ENCODE assay signal across 21 cellular contexts in the genomic region with DNA sequence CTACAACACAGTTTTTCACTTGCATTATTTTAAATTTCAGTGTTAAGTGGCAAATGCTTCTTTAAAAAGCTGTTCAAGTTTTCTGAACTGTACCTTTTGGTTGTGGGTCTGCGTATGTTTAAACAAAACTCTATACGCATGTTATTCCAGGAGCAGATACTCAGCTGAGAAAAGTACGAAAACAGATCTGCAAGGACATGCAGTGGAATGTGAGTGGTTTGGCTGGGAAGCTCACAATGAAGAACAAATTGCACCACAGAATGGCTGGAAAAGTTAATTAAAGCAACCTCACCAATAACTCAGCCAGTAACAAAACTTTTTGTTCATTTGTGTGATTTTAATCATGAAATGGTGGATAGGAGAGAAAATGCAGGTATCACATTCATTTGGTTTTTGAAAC. TPM values are rescaled to one million over a fixed set of nuclear protein-coding genes. Genes with fewer than 3 reads are reported as not detected.
DNase-seq lines count a peak whose midpoint lies in the region; ATAC-seq, FAIRE-seq and TF ChIP-seq lines count a peak whose summit lies in the region.
"Had no signal": no experiment of that assay in that cellular context is flagged by ENCODE, and none has a peak within 500 bp of the region (broad histone marks: within the 10 kb centered on the region; RNA-seq: fewer than 3 reads in every experiment).

No MANE protein-coding gene starts in this region.

- peak overlapping the region; percentile 37 for H3K27ac Mint-ChIP-seq in astrocyte (ENCODE audit: unreplicated experiment)

- H4K20me1 ChIP-seq in astrocyte (ENCODE audit: insufficient read depth, low read length), result peaks cover 16% of the 10 kb centered on the region

- DNase-seq in astrocyte (ENCODE audit: low read depth) (peak; percentile 31), fibroblast of gingiva (ENCODE audit: low read depth) (peak; percentile 65), neuronal stem cell (ENCODE audit: low spot score) (no peak), T-helper 2 cell (no peak), T1000 (lab: John Stamatoyannopoulos, UW) (no peak), NCI-H748 treated with DMSO at 0.1 percent for 48 hours (lab: John Stamatoyannopoulos, UW) (no peak)
- DNase-seq: activated CD4-positive, alpha-beta T cell treated with anti-CD3 and anti-CD28 coated beads, Interleukin-2, amount 50 U/mL, for 4 hours; activated effector memory CD4-positive, alpha-beta T cell treated with Interleukin-2 at 50 U/mL for 16 hours; AML-193; cortex of kidney; DMS53; GF-D8; hippocampal formation; NCI-H524 treated with DMSO at 0.1 percent for 48 hours; right cardiac atrium; substantia nigra had no signal

- H3K4ac ChIP-seq in neuronal stem cell (ENCODE audit: low read length), result no peak overlapping the region

- H2BK12ac ChIP-seq in neuronal stem cell (ENCODE audit: low read length), result no peak overlapping the region

- H3K9me3 ChIP-seq in astrocyte (ENCODE audit: insufficient read depth, low read depth, low read length) (no peaks in the 10 kb centered on the region), neuronal stem cell (replicated peaks in 1 of 2; ENCODE audit: control insufficient read depth in 2 of 2, insufficient read depth in 1 of 2, low read depth in 1 of 2, low read length in 2 of 2) (no peaks in the 10 kb centered on the region)

- TF ChIP-seq CTCF in astrocyte (IDR thresholded peaks at IDR 0.05; ENCODE audit: insufficient read depth, low read depth, low read length), result no peak

- peaks cover 4% of the 10 kb centered on the region for H3K36me3 ChIP-seq in astrocyte (ENCODE audit: insufficient read depth, low read length)
- H3K36me3 ChIP-seq in neuronal stem cell (replicated peaks in 1 of 2; ENCODE audit: control insufficient read depth in 2 of 2, insufficient read depth in 2 of 2, low read length in 2 of 2), result peaks cover 10 to 77% of the 10 kb centered on the region in 2 donors

- H3K14ac ChIP-seq in neuronal stem cell (ENCODE audit: low read length), result no peak overlapping the region

- H3K27me3 Mint-ChIP-seq in astrocyte (ENCODE audit: low read depth, unreplicated experiment), result no peaks in the 10 kb centered on the region

- H3K23ac ChIP-seq in neuronal stem cell (ENCODE audit: low read depth, low read length, poor library complexity), result no peak overlapping the region

- H3K79me2 ChIP-seq in astrocyte (ENCODE audit: insufficient read depth, low read length), result peaks cover 27% of the 10 kb centered on the region

- H3K36me3 Mint-ChIP-seq in astrocyte (ENCODE audit: low read depth, unreplicated experiment), result peaks cover 6% of the 10 kb centered on the region

- no peak overlapping the region for H2BK5ac ChIP-seq in neuronal stem cell (ENCODE audit: low read length)

- WGBS in neuronal stem cell (ENCODE audit: extremely low coverage in 2 of 2, insufficient read length in 2 of 2, insufficient replicate concordance in 1 of 2), 2 donors, result no CpG with 5 or more reads among the region's 3 CpGs

- no peak overlapping the region for H2BK120ac ChIP-seq in neuronal stem cell (ENCODE audit: low read depth, low read length)

- H3K9ac ChIP-seq in astrocyte (ENCODE audit: low read length), result no peak overlapping the region
- H3K9ac ChIP-seq in neuronal stem cell (ENCODE audit: low read depth, low read length, poor library complexity), result no peak overlapping the region

- H4K91ac ChIP-seq in neuronal stem cell (ENCODE audit: low read depth, low read length, poor library complexity), result no peak overlapping the region

- no peak overlapping the region for H3K4me2 ChIP-seq in astrocyte (ENCODE audit: low read length)
- no peak overlapping the region for H3K4me2 ChIP-seq in neuronal stem cell (ENCODE audit: insufficient read depth, low read length, poor library complexity, severe bottlenecking)

- no peak overlapping the region for H3K18ac ChIP-seq in neuronal stem cell (ENCODE audit: low read length)

- peaks cover 13% of the 10 kb centered on the region for H3K4me1 Mint-ChIP-seq in astrocyte (ENCODE audit: low read depth, unreplicated experiment)

- H3K4me3 Mint-ChIP-seq in astrocyte (ENCODE audit: unreplicated experiment), result no peak overlapping the region

- H3K4me1 ChIP-seq in astrocyte (ENCODE audit: insufficient read depth, low read length) (no peaks in the 10 kb centered on the region), neuronal stem cell (ENCODE audit: control insufficient read depth in 2 of 2, insufficient read depth in 1 of 2, low read depth in 1 of 2, low read length in 2 of 2) (peaks cover 35 to 47% of the 10 kb centered on the region in 2 donors)

- no peaks in the 10 kb centered on the region for H3K9me3 Mint-ChIP-seq in astrocyte (ENCODE audit: unreplicated experiment)

- no peak overlapping the region for H3K4me3 ChIP-seq in astrocyte (ENCODE audit: insufficient read depth, low read depth, low read length)
- no peak overlapping the region for H3K4me3 ChIP-seq in neuronal stem cell (ENCODE audit: low read length in 2 of 2)
- H3K4me3 ChIP-seq: lung had no signal

- H4K8ac ChIP-seq in neuronal stem cell (ENCODE audit: low read depth, low read length), result no peak overlapping the region

- H3K27me3 ChIP-seq in astrocyte (ENCODE audit: insufficient read depth, low read length) (no peaks in the 10 kb centered on the region), neuronal stem cell (ENCODE audit: control insufficient read depth in 3 of 3, insufficient read depth in 3 of 3, low read depth in 1 of 3, low read length in 3 of 3) (no peaks in the 10 kb centered on the region)

- H3K27ac ChIP-seq in astrocyte (ENCODE audit: low read depth, low read length) (no peak overlapping the region), neuronal stem cell (replicated peaks; ENCODE audit: low read length) (peak overlapping the region; percentile 36)

- H2BK15ac ChIP-seq in neuronal stem cell (ENCODE audit: low read length), result no peak overlapping the region

- no peak for ATAC-seq in GM18517 (IDR thresholded peaks at IDR 0.05; ENCODE audit: unreplicated experiment)
- ATAC-seq: right cardiac atrium had no signal

- no peak overlapping the region for H2AFZ ChIP-seq in astrocyte (ENCODE audit: low read depth, low read length)
- H2AFZ ChIP-seq in neuronal stem cell (ENCODE audit: low read length), result no peak overlapping the region

- FAIRE-seq in astrocyte (lab: Jason Lieb, UNC), result peak; percentile 5
- FAIRE-seq: endometrium, islet of Langerhans, RCC 7860 had no signal

- H3K79me1 ChIP-seq in neuronal stem cell (ENCODE audit: low read depth, low read length), result no peaks in the 10 kb centered on the region

- no peak overlapping the region for H2AK5ac ChIP-seq in neuronal stem cell (ENCODE audit: low read depth, low read length)

RNA-seq across cellular contexts. Expression of a gene that starts 17.6 kb away (rescaled TPM):
- total RNA-seq in astrocyte, result 22.1 and 27.7 TPM in 2 replicates
- 54.7 TPM for polyA plus RNA-seq in neuronal stem cell (2013, experiment 1 of 2)
- 56.9 TPM for polyA plus RNA-seq in neuronal stem cell (2013, experiment 2 of 2)

Comparison
In these comparisons a context has a peak if more than half of its experiments do, and no peak if none do; other contexts are left out.
1. DNase-seq: peak in astrocyte (single experiment) and fibroblast of gingiva (single experiment); none in neuronal stem cell (single experiment), T-helper 2 cell (0 of 5), T1000 (single experiment) and NCI-H748 treated with DMSO at 0.1 percent for 48 hours (single experiment).